ENCODE assay signal across 1 cellular context in the genomic region with DNA sequence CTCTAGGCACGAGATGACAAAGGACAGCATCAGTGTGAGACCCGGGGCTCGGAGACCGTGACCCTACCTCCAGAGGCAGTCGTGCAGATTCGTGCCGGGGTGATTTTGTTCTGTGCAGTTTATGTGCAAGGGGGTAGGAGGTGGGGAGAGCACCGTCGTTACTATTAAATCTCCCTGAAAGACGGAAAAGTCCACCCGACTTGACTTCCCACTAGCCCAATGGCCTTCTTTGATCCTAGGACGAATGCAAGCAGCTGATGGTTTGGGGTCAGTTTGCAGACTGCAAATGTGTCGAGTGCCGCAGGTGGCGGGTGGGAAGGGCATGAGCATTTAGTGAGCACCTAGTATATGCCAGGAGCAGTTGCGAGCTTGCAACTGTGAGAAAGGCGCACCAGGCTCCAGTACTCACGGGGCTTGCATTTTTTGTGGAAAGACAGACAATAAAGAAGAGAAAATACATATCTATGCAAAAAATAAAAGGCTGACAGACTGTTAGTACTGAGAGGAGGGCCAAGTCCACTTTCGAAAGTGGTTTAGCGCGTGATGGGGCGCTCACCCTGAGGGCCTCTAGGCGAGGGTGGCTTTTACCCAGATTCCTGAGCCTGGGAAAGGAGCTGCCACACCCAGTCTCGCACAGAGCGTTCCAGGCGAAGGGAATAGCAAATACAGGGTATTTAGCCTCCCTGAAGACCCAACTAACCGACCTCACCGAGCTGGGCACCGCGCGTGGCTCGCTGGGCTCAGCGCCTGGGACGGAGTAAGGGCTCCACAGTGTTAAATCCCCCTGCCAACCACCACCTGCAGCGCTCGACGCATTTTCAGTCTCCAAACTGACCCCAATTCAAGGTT.
TF ChIP-seq lines count a peak whose summit lies in the region.

No MANE protein-coding gene starts in this region.

TF ChIP-seq in HCT116, 20 proteins besides CTCF, POLR2A, EP300 and RAD21 (continued from another document):
- TF ChIP-seq CEBPB (IDR thresholded peaks at IDR 0.05; ENCODE audit: low read depth) = no peak
